1 cellular context compared by ENCODE assay signal in the genomic region with DNA sequence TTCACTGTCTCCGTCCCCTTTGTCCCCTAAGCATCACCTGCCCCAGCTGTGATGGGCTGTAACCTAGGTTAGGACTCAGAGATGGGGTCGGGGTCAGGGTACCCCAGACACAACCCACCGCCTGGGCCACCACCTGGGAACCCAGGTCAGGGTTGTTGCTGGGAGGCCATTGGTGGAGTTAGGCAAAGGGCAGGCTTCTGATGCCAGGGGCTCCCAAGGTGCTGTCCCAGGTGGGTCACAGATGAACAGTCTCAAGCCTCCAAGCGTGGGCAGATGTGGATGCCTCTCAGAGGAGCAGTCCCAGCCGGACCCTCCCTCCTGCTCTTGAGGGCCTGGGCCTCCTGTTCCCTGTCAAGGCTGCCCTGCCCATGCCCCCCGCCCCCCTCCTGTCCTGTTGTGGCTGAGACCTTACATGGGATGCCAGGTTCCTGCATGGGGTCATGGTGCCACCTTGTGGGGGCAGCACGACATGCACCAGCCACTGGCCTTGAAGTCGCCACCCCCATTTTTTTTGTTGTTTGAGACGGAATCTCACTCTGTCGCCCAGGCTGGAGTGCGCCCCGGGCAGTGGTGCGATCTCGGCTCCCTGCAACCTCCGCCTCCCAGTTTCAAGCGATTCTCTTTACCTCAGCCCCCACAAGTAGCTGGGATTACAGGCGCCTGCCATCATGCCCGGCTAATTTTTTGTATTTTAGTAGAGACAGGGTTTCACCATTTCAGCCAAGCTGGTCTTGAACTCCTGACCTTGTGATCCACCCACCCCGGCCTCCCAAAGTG.
TF ChIP-seq lines count a peak whose summit lies in the region.

No MANE protein-coding gene starts in this region.

TF ChIP-seq in HepG2, 621 proteins besides CTCF, POLR2A, EP300 and RAD21 (continued from another document and continues in another):
- TF ChIP-seq, protein P1, sequence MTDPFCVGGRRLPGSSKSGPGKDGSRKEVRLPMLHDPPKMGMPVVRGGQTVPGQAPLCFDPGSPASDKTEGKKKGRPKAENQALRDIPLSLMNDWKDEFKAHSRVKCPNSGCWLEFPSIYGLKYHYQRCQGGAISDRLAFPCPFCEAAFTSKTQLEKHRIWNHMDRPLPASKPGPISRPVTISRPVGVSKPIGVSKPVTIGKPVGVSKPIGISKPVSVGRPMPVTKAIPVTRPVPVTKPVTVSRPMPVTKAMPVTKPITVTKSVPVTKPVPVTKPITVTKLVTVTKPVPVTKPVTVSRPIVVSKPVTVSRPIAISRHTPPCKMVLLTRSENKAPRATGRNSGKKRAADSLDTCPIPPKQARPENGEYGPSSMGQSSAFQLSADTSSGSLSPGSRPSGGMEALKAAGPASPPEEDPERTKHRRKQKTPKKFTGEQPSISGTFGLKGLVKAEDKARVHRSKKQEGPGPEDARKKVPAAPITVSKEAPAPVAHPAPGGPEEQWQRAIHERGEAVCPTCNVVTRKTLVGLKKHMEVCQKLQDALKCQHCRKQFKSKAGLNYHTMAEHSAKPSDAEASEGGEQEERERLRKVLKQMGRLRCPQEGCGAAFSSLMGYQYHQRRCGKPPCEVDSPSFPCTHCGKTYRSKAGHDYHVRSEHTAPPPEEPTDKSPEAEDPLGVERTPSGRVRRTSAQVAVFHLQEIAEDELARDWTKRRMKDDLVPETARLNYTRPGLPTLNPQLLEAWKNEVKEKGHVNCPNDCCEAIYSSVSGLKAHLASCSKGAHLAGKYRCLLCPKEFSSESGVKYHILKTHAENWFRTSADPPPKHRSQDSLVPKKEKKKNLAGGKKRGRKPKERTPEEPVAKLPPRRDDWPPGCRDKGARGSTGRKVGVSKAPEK (CRISPR knock-in tag; IDR thresholded peaks at IDR 0.05; ENCODE audit: borderline replicate concordance) = no peak
- TF ChIP-seq FOXC1 (CRISPR knock-in tag; IDR thresholded peaks at IDR 0.05; ENCODE audit: borderline replicate concordance) = no peak
- no peak for TF ChIP-seq KLF16 (CRISPR knock-in tag; IDR thresholded peaks at IDR 0.05)
- TF ChIP-seq AGO2 (optimal IDR thresholded peaks at IDR 0.05; ENCODE audit: low read depth, low read length) = peak; percentile 96
- TF ChIP-seq PHF20 (CRISPR knock-in tag; IDR thresholded peaks at IDR 0.05) = no peak
- TF ChIP-seq ZNF138 (CRISPR knock-in tag; IDR thresholded peaks at IDR 0.05; ENCODE audit: low read depth) = no peak
- TF ChIP-seq, protein P2, sequence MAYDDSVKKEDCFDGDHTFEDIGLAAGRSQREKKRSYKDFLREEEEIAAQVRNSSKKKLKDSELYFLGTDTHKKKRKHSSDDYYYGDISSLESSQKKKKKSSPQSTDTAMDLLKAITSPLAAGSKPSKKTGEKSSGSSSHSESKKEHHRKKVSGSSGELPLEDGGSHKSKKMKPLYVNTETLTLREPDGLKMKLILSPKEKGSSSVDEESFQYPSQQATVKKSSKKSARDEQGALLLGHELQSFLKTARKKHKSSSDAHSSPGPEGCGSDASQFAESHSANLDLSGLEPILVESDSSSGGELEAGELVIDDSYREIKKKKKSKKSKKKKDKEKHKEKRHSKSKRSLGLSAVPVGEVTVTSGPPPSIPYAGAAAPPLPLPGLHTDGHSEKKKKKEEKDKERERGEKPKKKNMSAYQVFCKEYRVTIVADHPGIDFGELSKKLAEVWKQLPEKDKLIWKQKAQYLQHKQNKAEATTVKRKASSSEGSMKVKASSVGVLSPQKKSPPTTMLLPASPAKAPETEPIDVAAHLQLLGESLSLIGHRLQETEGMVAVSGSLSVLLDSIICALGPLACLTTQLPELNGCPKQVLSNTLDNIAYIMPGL (CRISPR knock-in tag; IDR thresholded peaks at IDR 0.05; ENCODE audit: borderline replicate concordance in 1 of 2, low read depth in 1 of 2) = no peak
- TF ChIP-seq ZNF607 (CRISPR knock-in tag; IDR thresholded peaks at IDR 0.05; ENCODE audit: borderline replicate concordance) = no peak
- TF ChIP-seq KLF15 (CRISPR knock-in tag; IDR thresholded peaks at IDR 0.05; ENCODE audit: borderline replicate concordance) = no peak
- TF ChIP-seq U2AF2 (IDR thresholded peaks at IDR 0.05; ENCODE audit: low read depth, low read length) = no peak
- TF ChIP-seq AGO1 (IDR thresholded peaks at IDR 0.05; ENCODE audit: low read depth, low read length, poor library complexity, severe bottlenecking) = peak; percentile 93
- TF ChIP-seq, protein P3, sequence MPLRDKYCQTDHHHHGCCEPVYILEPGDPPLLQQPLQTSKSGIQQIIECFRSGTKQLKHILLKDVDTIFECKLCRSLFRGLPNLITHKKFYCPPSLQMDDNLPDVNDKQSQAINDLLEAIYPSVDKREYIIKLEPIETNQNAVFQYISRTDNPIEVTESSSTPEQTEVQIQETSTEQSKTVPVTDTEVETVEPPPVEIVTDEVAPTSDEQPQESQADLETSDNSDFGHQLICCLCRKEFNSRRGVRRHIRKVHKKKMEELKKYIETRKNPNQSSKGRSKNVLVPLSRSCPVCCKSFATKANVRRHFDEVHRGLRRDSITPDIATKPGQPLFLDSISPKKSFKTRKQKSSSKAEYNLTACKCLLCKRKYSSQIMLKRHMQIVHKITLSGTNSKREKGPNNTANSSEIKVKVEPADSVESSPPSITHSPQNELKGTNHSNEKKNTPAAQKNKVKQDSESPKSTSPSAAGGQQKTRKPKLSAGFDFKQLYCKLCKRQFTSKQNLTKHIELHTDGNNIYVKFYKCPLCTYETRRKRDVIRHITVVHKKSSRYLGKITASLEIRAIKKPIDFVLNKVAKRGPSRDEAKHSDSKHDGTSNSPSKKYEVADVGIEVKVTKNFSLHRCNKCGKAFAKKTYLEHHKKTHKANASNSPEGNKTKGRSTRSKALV (CRISPR knock-in tag; IDR thresholded peaks at IDR 0.05) = no peak
- TF ChIP-seq RARA (CRISPR knock-in tag; IDR thresholded peaks at IDR 0.05) = no peak
- no peak for TF ChIP-seq ZNF547 (CRISPR knock-in tag; IDR thresholded peaks at IDR 0.05)
- TF ChIP-seq CC2D1A (CRISPR knock-in tag; IDR thresholded peaks at IDR 0.05) = no peak
- TF ChIP-seq ZBTB38 (CRISPR knock-in tag; IDR thresholded peaks at IDR 0.05) = no peak
- TF ChIP-seq, protein P4, sequence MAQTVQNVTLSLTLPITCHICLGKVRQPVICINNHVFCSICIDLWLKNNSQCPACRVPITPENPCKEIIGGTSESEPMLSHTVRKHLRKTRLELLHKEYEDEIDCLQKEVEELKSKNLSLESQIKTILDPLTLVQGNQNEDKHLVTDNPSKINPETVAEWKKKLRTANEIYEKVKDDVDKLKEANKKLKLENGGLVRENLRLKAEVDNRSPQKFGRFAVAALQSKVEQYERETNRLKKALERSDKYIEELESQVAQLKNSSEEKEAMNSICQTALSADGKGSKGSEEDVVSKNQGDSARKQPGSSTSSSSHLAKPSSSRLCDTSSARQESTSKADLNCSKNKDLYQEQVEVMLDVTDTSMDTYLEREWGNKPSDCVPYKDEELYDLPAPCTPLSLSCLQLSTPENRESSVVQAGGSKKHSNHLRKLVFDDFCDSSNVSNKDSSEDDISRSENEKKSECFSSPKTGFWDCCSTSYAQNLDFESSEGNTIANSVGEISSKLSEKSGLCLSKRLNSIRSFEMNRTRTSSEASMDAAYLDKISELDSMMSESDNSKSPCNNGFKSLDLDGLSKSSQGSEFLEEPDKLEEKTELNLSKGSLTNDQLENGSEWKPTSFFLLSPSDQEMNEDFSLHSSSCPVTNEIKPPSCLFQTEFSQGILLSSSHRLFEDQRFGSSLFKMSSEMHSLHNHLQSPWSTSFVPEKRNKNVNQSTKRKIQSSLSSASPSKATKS (CRISPR knock-in tag; IDR thresholded peaks at IDR 0.05) = no peak
- TF ChIP-seq NFIC (IDR thresholded peaks at IDR 0.05; ENCODE audit: low read length) = no peak
- TF ChIP-seq ZBTB21 (CRISPR knock-in tag; IDR thresholded peaks at IDR 0.05) = no peak
- TF ChIP-seq, protein P5, sequence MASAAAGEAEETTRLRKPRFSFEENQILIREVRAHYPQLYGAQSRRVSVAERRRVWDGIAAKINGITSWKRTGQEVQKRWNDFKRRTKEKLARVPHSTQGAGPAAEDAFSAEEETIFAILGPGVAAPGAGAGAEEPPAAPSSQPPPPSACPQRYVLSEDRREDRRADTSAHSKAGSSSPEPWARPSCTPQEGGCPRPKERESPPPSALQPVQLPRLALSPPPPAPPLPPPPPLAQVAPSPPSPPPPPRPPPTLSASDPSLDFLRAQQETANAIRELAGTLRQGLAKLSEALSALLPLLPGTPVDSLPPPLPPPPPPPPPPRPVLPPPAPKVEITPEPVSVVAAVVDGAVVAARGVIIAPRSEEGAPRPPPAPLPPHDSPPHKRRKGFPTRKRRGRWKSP (CRISPR knock-in tag; IDR thresholded peaks at IDR 0.05) = no peak
- TF ChIP-seq, protein P6, sequence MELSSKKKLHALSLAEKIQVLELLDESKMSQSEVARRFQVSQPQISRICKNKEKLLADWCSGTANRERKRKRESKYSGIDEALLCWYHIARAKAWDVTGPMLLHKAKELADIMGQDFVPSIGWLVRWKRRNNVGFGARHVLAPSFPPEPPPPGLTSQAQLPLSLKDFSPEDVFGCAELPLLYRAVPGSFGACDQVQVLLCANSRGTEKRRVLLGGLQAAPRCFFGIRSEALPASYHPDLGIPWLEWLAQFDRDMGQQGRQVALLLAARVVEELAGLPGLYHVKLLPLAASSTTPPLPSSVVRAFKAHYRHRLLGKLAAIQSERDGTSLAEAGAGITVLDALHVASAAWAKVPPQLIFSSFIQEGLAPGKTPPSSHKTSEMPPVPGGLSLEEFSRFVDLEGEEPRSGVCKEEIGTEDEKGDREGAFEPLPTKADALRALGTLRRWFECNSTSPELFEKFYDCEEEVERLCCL (CRISPR knock-in tag; IDR thresholded peaks at IDR 0.05; ENCODE audit: borderline replicate concordance) = no peak
- TF ChIP-seq ZNF557 (CRISPR knock-in tag; IDR thresholded peaks at IDR 0.05) = no peak
- TF ChIP-seq ZFP36 (IDR thresholded peaks at IDR 0.05; ENCODE audit: borderline replicate concordance, low read depth, low read length, partially characterized antibody) = no peak
- TF ChIP-seq NFKB2 (CRISPR knock-in tag; IDR thresholded peaks at IDR 0.05; ENCODE audit: borderline replicate concordance) = no peak
- TF ChIP-seq, protein P7, sequence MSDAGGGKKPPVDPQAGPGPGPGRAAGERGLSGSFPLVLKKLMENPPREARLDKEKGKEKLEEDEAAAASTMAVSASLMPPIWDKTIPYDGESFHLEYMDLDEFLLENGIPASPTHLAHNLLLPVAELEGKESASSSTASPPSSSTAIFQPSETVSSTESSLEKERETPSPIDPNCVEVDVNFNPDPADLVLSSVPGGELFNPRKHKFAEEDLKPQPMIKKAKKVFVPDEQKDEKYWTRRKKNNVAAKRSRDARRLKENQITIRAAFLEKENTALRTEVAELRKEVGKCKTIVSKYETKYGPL (CRISPR knock-in tag; IDR thresholded peaks at IDR 0.05) = no peak
- TF ChIP-seq ZNF556 (CRISPR knock-in tag; IDR thresholded peaks at IDR 0.05; ENCODE audit: borderline replicate concordance) = no peak
- no peak for TF ChIP-seq HNRNPK (IDR thresholded peaks at IDR 0.05; ENCODE audit: low read depth, low read length, poor library complexity, severe bottlenecking)
- no peak for TF ChIP-seq PTBP1 (IDR thresholded peaks at IDR 0.05; ENCODE audit: low read depth, low read length, poor library complexity, severe bottlenecking)
- TF ChIP-seq, protein P8, sequence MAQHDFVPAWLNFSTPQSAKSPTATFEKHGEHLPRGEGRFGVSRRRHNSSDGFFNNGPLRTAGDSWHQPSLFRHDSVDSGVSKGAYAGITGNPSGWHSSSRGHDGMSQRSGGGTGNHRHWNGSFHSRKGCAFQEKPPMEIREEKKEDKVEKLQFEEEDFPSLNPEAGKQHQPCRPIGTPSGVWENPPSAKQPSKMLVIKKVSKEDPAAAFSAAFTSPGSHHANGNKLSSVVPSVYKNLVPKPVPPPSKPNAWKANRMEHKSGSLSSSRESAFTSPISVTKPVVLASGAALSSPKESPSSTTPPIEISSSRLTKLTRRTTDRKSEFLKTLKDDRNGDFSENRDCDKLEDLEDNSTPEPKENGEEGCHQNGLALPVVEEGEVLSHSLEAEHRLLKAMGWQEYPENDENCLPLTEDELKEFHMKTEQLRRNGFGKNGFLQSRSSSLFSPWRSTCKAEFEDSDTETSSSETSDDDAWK (CRISPR knock-in tag; IDR thresholded peaks at IDR 0.05) = no peak
- TF ChIP-seq, protein P9, sequence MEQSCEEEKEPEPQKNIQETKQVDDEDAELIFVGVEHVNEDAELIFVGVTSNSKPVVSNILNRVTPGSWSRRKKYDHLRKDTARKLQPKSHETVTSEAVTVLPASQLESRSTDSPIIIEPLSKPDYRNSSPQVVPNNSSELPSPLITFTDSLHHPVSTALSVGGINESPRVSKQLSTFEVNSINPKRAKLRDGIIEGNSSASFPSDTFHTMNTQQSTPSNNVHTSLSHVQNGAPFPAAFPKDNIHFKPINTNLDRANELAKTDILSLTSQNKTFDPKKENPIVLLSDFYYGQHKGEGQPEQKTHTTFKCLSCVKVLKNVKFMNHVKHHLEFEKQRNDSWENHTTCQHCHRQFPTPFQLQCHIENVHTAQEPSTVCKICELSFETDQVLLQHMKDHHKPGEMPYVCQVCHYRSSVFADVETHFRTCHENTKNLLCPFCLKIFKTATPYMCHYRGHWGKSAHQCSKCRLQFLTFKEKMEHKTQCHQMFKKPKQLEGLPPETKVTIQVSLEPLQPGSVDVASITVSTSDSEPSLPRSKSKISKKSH (CRISPR knock-in tag; IDR thresholded peaks at IDR 0.05; ENCODE audit: borderline replicate concordance) = 0 out of 2 replicates have a peak, but pooled peaks have one; percentile 28
- no peak for TF ChIP-seq SKI (IDR thresholded peaks at IDR 0.05; ENCODE audit: partially characterized antibody)
- no peak for TF ChIP-seq ZMYM3 (CRISPR knock-in tag; IDR thresholded peaks at IDR 0.05)
- no peak for TF ChIP-seq PCBP1 (IDR thresholded peaks at IDR 0.05; ENCODE audit: borderline replicate concordance, low read depth, low read length)
- TF ChIP-seq, protein P10, sequence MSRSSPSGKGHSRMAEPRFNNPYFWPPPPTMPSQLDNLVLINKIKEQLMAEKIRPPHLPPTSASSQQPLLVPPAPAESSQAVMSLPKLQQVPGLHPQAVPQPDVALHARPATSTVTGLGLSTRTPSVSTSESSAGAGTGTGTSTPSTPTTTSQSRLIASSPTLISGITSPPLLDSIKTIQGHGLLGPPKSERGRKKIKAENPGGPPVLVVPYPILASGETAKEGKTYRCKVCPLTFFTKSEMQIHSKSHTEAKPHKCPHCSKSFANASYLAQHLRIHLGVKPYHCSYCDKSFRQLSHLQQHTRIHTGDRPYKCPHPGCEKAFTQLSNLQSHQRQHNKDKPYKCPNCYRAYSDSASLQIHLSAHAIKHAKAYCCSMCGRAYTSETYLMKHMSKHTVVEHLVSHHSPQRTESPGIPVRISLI (CRISPR knock-in tag; IDR thresholded peaks at IDR 0.05; ENCODE audit: borderline replicate concordance) = peak; percentile 45; the same call in 1 of the 2 replicates
- TF ChIP-seq, protein P11, sequence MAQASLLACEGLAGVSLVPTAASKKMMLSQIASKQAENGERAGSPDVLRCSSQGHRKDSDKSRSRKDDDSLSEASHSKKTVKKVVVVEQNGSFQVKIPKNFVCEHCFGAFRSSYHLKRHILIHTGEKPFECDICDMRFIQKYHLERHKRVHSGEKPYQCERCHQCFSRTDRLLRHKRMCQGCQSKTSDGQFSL (CRISPR knock-in tag; IDR thresholded peaks at IDR 0.05) = no peak
